Comparison of ENCODE assay signal across 17 cellular contexts in the genomic region with DNA sequence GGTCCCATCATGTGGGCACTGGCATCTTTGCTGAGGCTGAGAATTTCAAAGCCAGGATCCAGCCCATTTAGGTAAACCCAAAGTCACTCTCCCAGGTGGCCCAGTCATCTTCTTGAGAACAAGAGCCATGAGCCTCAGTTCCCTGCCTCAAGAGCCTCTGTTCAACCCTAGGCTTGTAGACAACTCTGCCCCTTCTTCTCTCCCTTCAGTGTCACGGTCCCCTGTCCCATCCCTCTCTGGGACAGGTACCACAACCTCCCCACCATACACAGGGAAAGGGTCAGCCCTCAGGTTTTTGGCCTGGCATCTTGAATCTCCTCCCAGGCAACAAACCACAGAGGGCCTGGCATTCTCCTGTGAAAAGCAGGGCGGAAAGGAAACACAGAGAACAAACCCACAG. TPM values are rescaled to one million over a fixed set of nuclear protein-coding genes. Genes with fewer than 3 reads are reported as not detected.
"Had no signal": no experiment of that assay in that cellular context is flagged by ENCODE, and none has a peak within 500 bp of the region (broad histone marks: within the 10 kb centered on the region; RNA-seq: fewer than 3 reads in every experiment).

No MANE protein-coding gene starts in this region.

RNA-seq across cellular contexts. Expression of a gene that starts 18.1 kb away (rescaled TPM):
- total RNA-seq: activated naive CD4-positive, alpha-beta T cell treated with anti-CD3 and anti-CD28 coated beads for 36 hours; activated naive CD4-positive, alpha-beta T cell treated with anti-CD3 and anti-CD28 coated beads, Interleukin-2, amount 50 U/mL, for 72 hours; activated naive CD8-positive, alpha-beta T cell treated with anti-CD3 and anti-CD28 coated beads for 36 hours; activated naive CD8-positive, alpha-beta T cell treated with anti-CD3 and anti-CD28 coated beads, Interleukin-2, amount 10 ng/mL, durations not matched to agents 7 days and 5 days; activated T-cell treated with anti-CD3 and anti-CD28 coated beads, Interleukin-2, amount 50 U/mL, for 4 hours; activated T-cell treated with anti-CD3 and anti-CD28 coated beads, Interleukin-2, amount 50 U/mL, for 72 hours; activated T-helper 1 cell treated with anti-CD3 and anti-CD28 coated beads, Interleukin-12 subunit alpha, Interleukin-12 subunit beta, Interleukin-2, Interleukin-4 antibody, amounts not matched to agents 30 ng/mL and 10 ng/mL and 1 ng/mL, durations not matched to agents 14 hours and 24 hours and 36 hours; activated T-helper 17 cell treated with anti-CD3 and anti-CD28 coated beads, Interleukin-2, amount 50 U/mL, for 72 hours; activated T-helper 2 cell treated with anti-CD3 and anti-CD28 coated beads, Interferon-gamma antibody, Interleukin-2, Interleukin-4, amounts not matched to agents 10 μg/mL and 5 μg/mL and 100 μg/mL, durations not matched to agents 14 hours and 24 hours and 36 hours; aorta; ascending aorta; astrocyte; body of pancreas; breast epithelium; cardiac muscle cell; cerebellum; chondrocyte had no signal

RNA-seq across cellular contexts. Expression of a gene that starts 30.4 kb away (rescaled TPM):
- total RNA-seq: ascending aorta had no signal

RNA-seq across cellular contexts. Expression of a gene that starts 41.9 kb away (rescaled TPM):
- total RNA-seq: activated naive CD4-positive, alpha-beta T cell treated with anti-CD3 and anti-CD28 coated beads for 36 hours; activated naive CD8-positive, alpha-beta T cell treated with anti-CD3 and anti-CD28 coated beads for 36 hours; activated naive CD8-positive, alpha-beta T cell treated with anti-CD3 and anti-CD28 coated beads, Interleukin-2, amount 10 ng/mL, durations not matched to agents 7 days and 5 days; activated T-cell treated with anti-CD3 and anti-CD28 coated beads, Interleukin-2, amount 50 U/mL, for 4 hours; activated T-helper 1 cell treated with anti-CD3 and anti-CD28 coated beads, Interleukin-12 subunit alpha, Interleukin-12 subunit beta, Interleukin-2, Interleukin-4 antibody, amounts not matched to agents 30 ng/mL and 10 ng/mL and 1 ng/mL, durations not matched to agents 14 hours and 24 hours and 36 hours; activated T-helper 17 cell treated with anti-CD3 and anti-CD28 coated beads, Interleukin-2, amount 50 U/mL, for 72 hours; activated T-helper 2 cell treated with anti-CD3 and anti-CD28 coated beads, Interferon-gamma antibody, Interleukin-2, Interleukin-4, amounts not matched to agents 10 μg/mL and 5 μg/mL and 100 μg/mL, durations not matched to agents 14 hours and 24 hours and 36 hours; ascending aorta; body of pancreas had no signal
